ENCODE assay signal across 21 cellular contexts in the genomic region with DNA sequence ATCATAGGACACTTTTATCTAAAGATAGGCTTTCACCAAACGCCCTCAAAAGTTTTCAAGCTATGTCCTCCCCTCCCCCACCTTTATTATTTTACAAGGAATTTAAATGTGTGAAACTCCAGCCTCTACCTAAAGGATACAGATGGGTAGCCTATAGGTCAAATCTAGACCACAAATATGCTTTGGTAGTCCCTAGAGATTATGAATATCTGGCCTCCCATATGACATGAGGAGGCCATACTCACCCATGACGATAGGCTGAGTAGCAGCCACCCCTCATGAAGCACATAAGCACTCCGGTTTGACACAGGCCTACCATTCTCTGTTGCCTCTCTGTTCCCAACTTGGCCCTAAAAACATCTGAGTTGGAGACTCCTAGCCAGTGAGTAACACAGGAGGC.
"Had no signal": no experiment of that assay in that cellular context is flagged by ENCODE, and none has a peak within 500 bp of the region (broad histone marks: within the 10 kb centered on the region; RNA-seq: fewer than 3 reads in every experiment).

No MANE protein-coding gene starts in this region.

- ATAC-seq: effector memory CD8-positive, alpha-beta T cell; gastroesophageal sphincter; naive thymus-derived CD4-positive, alpha-beta T cell; stimulated activated memory B cell treated with anti-CD40 and anti-IgM and Interleukin-4, amounts not matched to agents 10 μg/mL and 1 μg/mL and 100 μg/mL, for 72 hours; T-helper 17 cell had no signal

- H3K4me3 Mint-ChIP-seq: activated naive CD8-positive, alpha-beta T cell treated with anti-CD3 and anti-CD28 coated beads for 36 hours; activated T-helper 1 cell treated with anti-CD3 and anti-CD28 coated beads, Interleukin-12 subunit alpha, Interleukin-12 subunit beta, Interleukin-2, Interleukin-4 antibody, amounts not matched to agents 30 ng/mL and 10 ng/mL and 1 ng/mL, durations not matched to agents 14 hours and 24 hours and 36 hours; effector memory CD8-positive, alpha-beta T cell; naive thymus-derived CD4-positive, alpha-beta T cell; stimulated activated memory B cell treated with anti-CD40 and anti-IgM and Interleukin-4, amounts not matched to agents 10 μg/mL and 1 μg/mL and 100 μg/mL, for 72 hours; T-helper 17 cell had no signal

- H3K4me3 ChIP-seq: gastroesophageal sphincter, left ventricle myocardium inferior, mucosa of descending colon, ovary, tibial nerve, uterus had no signal

- H3K4me1 ChIP-seq: uterus had no signal

- H3K36me3 ChIP-seq: brain microvascular endothelial cell, gastroesophageal sphincter, left ventricle myocardium inferior, ovary, uterus had no signal

- H3K9me3 Mint-ChIP-seq: activated naive CD8-positive, alpha-beta T cell treated with anti-CD3 and anti-CD28 coated beads for 36 hours; activated T-helper 1 cell treated with anti-CD3 and anti-CD28 coated beads, Interleukin-12 subunit alpha, Interleukin-12 subunit beta, Interleukin-2, Interleukin-4 antibody, amounts not matched to agents 30 ng/mL and 10 ng/mL and 1 ng/mL, durations not matched to agents 14 hours and 24 hours and 36 hours; effector memory CD8-positive, alpha-beta T cell; naive thymus-derived CD4-positive, alpha-beta T cell; stimulated activated memory B cell treated with anti-CD40 and anti-IgM and Interleukin-4, amounts not matched to agents 10 μg/mL and 1 μg/mL and 100 μg/mL, for 72 hours had no signal

- FAIRE-seq: kidney, TTC549 had no signal

- H3K27me3 ChIP-seq: brain microvascular endothelial cell, gastroesophageal sphincter, ovary, tibial nerve, uterus had no signal

- DNase-seq: activated CD4-positive, alpha-beta T cell treated with anti-CD3 and anti-CD28 coated beads, Interleukin-2, amount 50 U/mL, for 1 hour; activated CD8-positive, alpha-beta memory T cell treated with anti-CD3 and anti-CD28 coated beads for 24 hours; activated naive CD8-positive, alpha-beta T cell treated with anti-CD3 and anti-CD28 coated beads for 36 hours; amygdala; brain microvascular endothelial cell; effector memory CD8-positive, alpha-beta T cell; kidney; left ventricle myocardium inferior; naive thymus-derived CD4-positive, alpha-beta T cell; ovary; stimulated activated CD4-positive, alpha-beta T cell treated with anti-CD3 and anti-CD28 coated beads, Interleukin-2, amount 100 ng/mL, for 48 hours; substantia nigra; T-helper 17 cell; uterus had no signal

- H3K27ac Mint-ChIP-seq: activated naive CD8-positive, alpha-beta T cell treated with anti-CD3 and anti-CD28 coated beads for 36 hours; activated T-helper 1 cell treated with anti-CD3 and anti-CD28 coated beads, Interleukin-12 subunit alpha, Interleukin-12 subunit beta, Interleukin-2, Interleukin-4 antibody, amounts not matched to agents 30 ng/mL and 10 ng/mL and 1 ng/mL, durations not matched to agents 14 hours and 24 hours and 36 hours; effector memory CD8-positive, alpha-beta T cell; naive thymus-derived CD4-positive, alpha-beta T cell; stimulated activated memory B cell treated with anti-CD40 and anti-IgM and Interleukin-4, amounts not matched to agents 10 μg/mL and 1 μg/mL and 100 μg/mL, for 72 hours; T-helper 17 cell had no signal

- H3K9me3 ChIP-seq: gastroesophageal sphincter, left ventricle myocardium inferior, mucosa of descending colon, ovary, tibial nerve, uterus had no signal

- H3K27me3 Mint-ChIP-seq: activated naive CD8-positive, alpha-beta T cell treated with anti-CD3 and anti-CD28 coated beads for 36 hours; effector memory CD8-positive, alpha-beta T cell; naive thymus-derived CD4-positive, alpha-beta T cell; stimulated activated memory B cell treated with anti-CD40 and anti-IgM and Interleukin-4, amounts not matched to agents 10 μg/mL and 1 μg/mL and 100 μg/mL, for 72 hours; T-helper 17 cell had no signal

- H3K27ac ChIP-seq: brain microvascular endothelial cell, epithelial cell of prostate, ovary, uterus had no signal
